ENCODE assay signal across 8 cellular contexts in genomic region chr13:50910483-50910805, GRCh38. TPM values are rescaled to one million over a fixed set of nuclear protein-coding genes. Genes with fewer than 3 reads are reported as not detected.
A peak's percentile ranks its signal among the peaks of the same experiment; 100 is the strongest.
DNase-seq lines count a peak whose midpoint lies in the region; ATAC-seq, FAIRE-seq and TF ChIP-seq lines count a peak whose summit lies in the region.

No MANE protein-coding gene starts in this region.

- H3K27ac ChIP-seq in A549: peak overlapping the region; percentile 88 to 97
- peak overlapping the region; percentile 59 to 96 (median 90) for H3K27ac ChIP-seq in heart right ventricle
- peak overlapping the region; percentile 82 for H3K27ac ChIP-seq in parathyroid adenoma

- H3K9me3 ChIP-seq in A549: no peaks in the 10 kb centered on the region
- H3K9me3 ChIP-seq in MG63: no peaks in the 10 kb centered on the region
- H3K9me3 ChIP-seq in heart right ventricle: no peaks in the 10 kb centered on the region
- H3K9me3 ChIP-seq in parathyroid adenoma (ENCODE audit: control insufficient read depth, low read length): no peaks in the 10 kb centered on the region

- intact Hi-C loops in heart right ventricle (cut with DNase I): loop anchor here (2.0 to 10.0 kb wide), 15 partner anchors 106 to 938 kb away; partner anchors contain the start of gene TRIM13 (in 1 of the 10)

- no peak for TF ChIP-seq EP300 in A549 (IDR thresholded peaks at IDR 0.05)

- H3K4me1 ChIP-seq in A549: peaks cover 18% of the 10 kb centered on the region
- H3K4me1 ChIP-seq in heart right ventricle: peaks cover 4 to 57% (median 45%) of the 10 kb centered on the region in 9 donors
- H3K4me1 ChIP-seq in parathyroid adenoma: peaks cover 5% of the 10 kb centered on the region

- POLR2A ChIA-PET in A549 (lab: Yijun Ruan, JAX) (no interaction called here), GM10248 (lab: Yijun Ruan, JAX) (no interaction called here)

- DNase-seq in A549 (ENCODE audit: low read depth in 1 of 2, low spot score in 1 of 2) (peak; percentile 25 to 64), GM10248 (ENCODE audit: extremely low spot score) (peak; percentile 18), MG63 (peak; percentile 65), heart right ventricle (peak in 1 of 2 donors; percentile 36)
- no peak for DNase-seq in activated naive CD4-positive, alpha-beta T cell treated with anti-CD3 and anti-CD28 coated beads, Interleukin-2, amount 50 U/mL, for 72 hours (ENCODE audit: low spot score in 2 of 2)

- FAIRE-seq in A549 (lab: Jason Lieb, UNC): no peak

- no peak; the same call in 1 of the 2 replicates for TF ChIP-seq POLR2A in A549 (IDR thresholded peaks at IDR 0.05; ENCODE audit: low read length)

- H3K9me3 Mint-ChIP-seq in activated naive CD4-positive, alpha-beta T cell treated with anti-CD3 and anti-CD28 coated beads, Interleukin-2, amount 50 U/mL, for 72 hours: no peaks in the 10 kb centered on the region

- H2AFZ ChIP-seq in parathyroid adenoma: peak overlapping the region; percentile 93

- no peak for TF ChIP-seq CTCF in A549 (IDR thresholded peaks at IDR 0.05)
- no peak for TF ChIP-seq CTCF in GM10248 (IDR thresholded peaks at IDR 0.05; ENCODE audit: control extremely low read depth, extremely low read depth, low read depth, missing control alignments)
- TF ChIP-seq CTCF in heart right ventricle (IDR thresholded peaks at IDR 0.05): peak in 1 of 9 donors; percentile 7
- TF ChIP-seq CTCF in parathyroid adenoma (IDR thresholded peaks at IDR 0.05): no peak

- 0 out of 2 replicates have a peak, but pooled peaks cover 1% of the 10 kb centered on the region for H3K36me3 ChIP-seq in MG63
- H3K36me3 ChIP-seq in heart right ventricle: no peaks in the 10 kb centered on the region
- no peaks in the 10 kb centered on the region for H3K36me3 ChIP-seq in parathyroid adenoma (ENCODE audit: control insufficient read depth, insufficient read depth, low read length)

- H3K4me3 ChIP-seq in A549: peak overlapping the region; percentile 63
- H3K4me3 ChIP-seq in MG63: peak overlapping the region; percentile 63
- peak overlapping the region; percentile 76 to 94 (median 83) for H3K4me3 ChIP-seq in heart right ventricle
- peak overlapping the region; percentile 80 for H3K4me3 ChIP-seq in parathyroid adenoma (ENCODE audit: low read depth, low read length)

- TF ChIP-seq RAD21 in A549 (conservative IDR thresholded peaks at IDR 0.05 in 1 of 2, IDR thresholded peaks at IDR 0.05 in 1 of 2): no peak

- CTCF ChIA-PET in A549 (lab: Yijun Ruan, JAX): interaction anchor here (0.5 to 2.7 kb wide), 3 partner anchors 13 to 1033 kb away, joined by 3 to 10 read pairs (median 4); no protein-coding TSS in a partner anchor
- CTCF ChIA-PET in GM10248 (lab: Yijun Ruan, JAX): interaction anchor here (1.2 to 5.8 kb wide), 5 partner anchors 9 to 974 kb away, joined by 5 to 54 read pairs (median 19); partner anchors contain the start of genes SPRYD7 and TRIM13

- H3K27me3 ChIP-seq in MG63 (no peaks in the 10 kb centered on the region), heart right ventricle (no peaks in the 10 kb centered on the region), parathyroid adenoma (ENCODE audit: control insufficient read depth, insufficient read depth, low read length) (no peaks in the 10 kb centered on the region)

- H3K9ac ChIP-seq in parathyroid adenoma: peak overlapping the region; percentile 67

- 0% methylated on average over 13 of the region's 13 CpGs for WGBS in A549 (ENCODE audit: missing lambda C conversion rate)
- 0 to 1% methylated on average over 13 of the region's 13 CpGs for WGBS in heart right ventricle, 2 donors

- H3K79me2 ChIP-seq in parathyroid adenoma: peaks cover 1% of the 10 kb centered on the region

- ATAC-seq in A549 (peak; percentile 65 to 68), heart right ventricle (peak; percentile 37 to 66 (median 52)), GM18861 (IDR thresholded peaks at IDR 0.05; ENCODE audit: unreplicated experiment) (no peak), GM18858 (IDR thresholded peaks at IDR 0.05; ENCODE audit: unreplicated experiment) (no peak)
- peak in 1 of 2 donors; percentile 17 for ATAC-seq in activated naive CD4-positive, alpha-beta T cell treated with anti-CD3 and anti-CD28 coated beads, Interleukin-2, amount 50 U/mL, for 72 hours

- peak overlapping the region; percentile 98 to 99 for H3K27ac Mint-ChIP-seq in activated naive CD4-positive, alpha-beta T cell treated with anti-CD3 and anti-CD28 coated beads, Interleukin-2, amount 50 U/mL, for 72 hours

- H3K36me3 Mint-ChIP-seq in activated naive CD4-positive, alpha-beta T cell treated with anti-CD3 and anti-CD28 coated beads, Interleukin-2, amount 50 U/mL, for 72 hours: peaks cover 0 to 11% of the 10 kb centered on the region in 2 donors

- peak overlapping the region; percentile 95 for H3K4me2 ChIP-seq in A549
- peak overlapping the region; percentile 87 for H3K4me2 ChIP-seq in parathyroid adenoma (ENCODE audit: low read length)

TF ChIP-seq in A549, 52 proteins besides CTCF, POLR2A, EP300 and RAD21:
- no peak for TF ChIP-seq MAX (IDR thresholded peaks at IDR 0.05)
- TF ChIP-seq ESRRA (IDR thresholded peaks at IDR 0.05; ENCODE audit: borderline replicate concordance, low read length): no peak
- TF ChIP-seq KDM5A (IDR thresholded peaks at IDR 0.05): no peak
- TF ChIP-seq NPAS2 (CRISPR knock-in tag; IDR thresholded peaks at IDR 0.05; ENCODE audit: borderline replicate concordance): no peak
- no peak for TF ChIP-seq RNF2 (IDR thresholded peaks at IDR 0.05; ENCODE audit: borderline replicate concordance, low read depth)
- no peak for TF ChIP-seq ZFP36 (IDR thresholded peaks at IDR 0.05; ENCODE audit: borderline replicate concordance, partially characterized antibody)
- TF ChIP-seq CHD2 (IDR thresholded peaks at IDR 0.05; ENCODE audit: low read length, partially characterized antibody): no peak
- TF ChIP-seq RCOR1 (IDR thresholded peaks at IDR 0.05; ENCODE audit: low read depth, low read length): no peak
- TF ChIP-seq PHF8 (IDR thresholded peaks at IDR 0.05; ENCODE audit: borderline replicate concordance, low read depth): no peak
- TF ChIP-seq GATA3 (IDR thresholded peaks at IDR 0.05; ENCODE audit: borderline replicate concordance): no peak
- no peak for TF ChIP-seq POLR2AphosphoS2 (conservative IDR thresholded peaks at IDR 0.05; ENCODE audit: low read length)
- TF ChIP-seq E2F6 (IDR thresholded peaks at IDR 0.05; ENCODE audit: borderline replicate concordance, low read depth): no peak
- TF ChIP-seq CHD4 (IDR thresholded peaks at IDR 0.05; ENCODE audit: borderline replicate concordance): no peak
- no peak for TF ChIP-seq REST (IDR thresholded peaks at IDR 0.05)
- no peak for TF ChIP-seq HEYL (CRISPR knock-in tag; IDR thresholded peaks at IDR 0.05)
TF ChIP-seq in A549: peak in this region for 0.

RNA-seq across cellular contexts. Expression of gene RNASEH2B, which starts 0.9 kb away (rescaled TPM):
- polyA plus RNA-seq in A549 (2011; rRNA removed) (57.1 and 73.5 TPM in 2 replicates), A549 (2017; fragmentation: RNase III; extraction: RNeasy Plus Mini Kit Qiagen cat#74134 plus additional on column Dnase treatment) (26.5 to 30.3 TPM (median 27.5 TPM) in 3 replicates), heart right ventricle (10 to 100 TPM; 32.2 to 86.8 TPM)
- 13.7 TPM in 2 replicates for polyA plus RNA-seq in A549 (2012; cell fraction: cytosol; rRNA removed)
- polyA plus RNA-seq in A549 (2012; cell fraction: nucleus; rRNA removed): 7.4 and 8.1 TPM in 2 replicates
- 15.2 and 16.3 TPM in 2 replicates for polyA minus RNA-seq in A549 (2011; rRNA and poly(A)+ RNA removed)
- total RNA-seq in MG63 (2014; rRNA removed; shearing (Covaris generic); ENCODE audit: low replicate concordance): 76.6 and 133 TPM in 2 replicates
- total RNA-seq in activated naive CD4-positive, alpha-beta T cell treated with anti-CD3 and anti-CD28 coated beads, Interleukin-2, amount 50 U/mL, for 72 hours: 10 to 100 TPM; 39.2 to 65.0 TPM
- total RNA-seq in heart right ventricle: 10 to 100 TPM; 30.5 to 47.0 (median 40.1) TPM

Comparison
In these comparisons a context has a peak if more than half of its experiments do, and no peak if none do; other contexts are left out.
1. ATAC-seq: peak in A549 (2 of 2) and heart right ventricle (8 of 8); none in GM18861 (single experiment) and GM18858 (single experiment).
2. DNase-seq: peak in A549 (2 of 2), GM10248 (single experiment) and MG63 (single experiment); none in activated naive CD4-positive, alpha-beta T cell treated with anti-CD3 and anti-CD28 coated beads, Interleukin-2, amount 50 U/mL, for 72 hours (0 of 2).
3. Peak in every context shown above with its lines, with median percentiles within 50 percentile points of each other: H3K27ac ChIP-seq and H3K4me3 ChIP-seq.